1 cellular context compared by ENCODE assay signal in genomic region chr20:63687419-63688233, GRCh38.
TF ChIP-seq lines count a peak whose summit lies in the region.

No MANE protein-coding gene starts in this region.

TF ChIP-seq in A549, 52 proteins besides CTCF, POLR2A, EP300 and RAD21:
- TF ChIP-seq JUN (IDR thresholded peaks at IDR 0.05) (no peak), ZNF302 (CRISPR knock-in tag; IDR thresholded peaks at IDR 0.05) (no peak), RARB (CRISPR knock-in tag; IDR thresholded peaks at IDR 0.05) (no peak), TFCP2L1 (CRISPR knock-in tag; IDR thresholded peaks at IDR 0.05) (no peak), CEBPB (IDR thresholded peaks at IDR 0.05) (no peak), RNF2 (IDR thresholded peaks at IDR 0.05; ENCODE audit: borderline replicate concordance, low read depth) (no peak), JUNB (IDR thresholded peaks at IDR 0.05) (no peak), EHF (CRISPR knock-in tag; IDR thresholded peaks at IDR 0.05) (no peak), EHMT2 (IDR thresholded peaks at IDR 0.05; ENCODE audit: low read depth) (no peak), CHD2 (IDR thresholded peaks at IDR 0.05; ENCODE audit: low read length, partially characterized antibody) (no peak), RFX5 (IDR thresholded peaks at IDR 0.05) (no peak), HES2 (IDR thresholded peaks at IDR 0.05) (no peak), USF2 (IDR thresholded peaks at IDR 0.05) (no peak), FOSL2 (IDR thresholded peaks at IDR 0.05) (no peak), FOSL2 (CRISPR knock-in tag; IDR thresholded peaks at IDR 0.05) (no peak), ZSCAN20 (CRISPR knock-in tag; IDR thresholded peaks at IDR 0.05) (no peak), NPAS2 (CRISPR knock-in tag; IDR thresholded peaks at IDR 0.05; ENCODE audit: borderline replicate concordance) (no peak)
TF ChIP-seq in A549: peak in this region for 0.
